ENCODE assay signal across 16 cellular contexts in genomic region chr1:207218512-207219352, GRCh38.
DNase-seq lines count a peak whose midpoint lies in the region; ATAC-seq and TF ChIP-seq lines count a peak whose summit lies in the region.
"Had no signal": no experiment of that assay in that cellular context is flagged by ENCODE, and none has a peak within 500 bp of the region (broad histone marks: within the 10 kb centered on the region; RNA-seq: fewer than 3 reads in every experiment).

No MANE protein-coding gene starts in this region.

- peaks cover 4% of the 10 kb centered on the region for H3K4me1 Mint-ChIP-seq in activated T-helper 17 cell treated with anti-CD3 and anti-CD28 coated beads, Interleukin-2, amount 50 U/mL, for 72 hours
- H3K4me1 Mint-ChIP-seq: brain had no signal

- peaks cover 9% of the 10 kb centered on the region for H3K9me3 Mint-ChIP-seq in activated T-helper 17 cell treated with anti-CD3 and anti-CD28 coated beads, Interleukin-2, amount 50 U/mL, for 72 hours

- peak; percentile 9 for DNase-seq in EH (ENCODE audit: low read depth)
- peak; percentile 36 for DNase-seq in RWPE1 (ENCODE audit: low spot score)
- DNase-seq in erythroblast (lab: John Stamatoyannopoulos, UW): peak; percentile 46 to 51
- no peak for DNase-seq in NCI-H510A (lab: John Stamatoyannopoulos, UW)
- no peak for DNase-seq in NCI-H345 (lab: John Stamatoyannopoulos, UW)
- DNase-seq: activated effector memory CD4-positive, alpha-beta T cell treated with anti-CD3 and anti-CD28 coated beads, Interleukin-2, amount 50 U/mL, for 16 hours; KG1; NCI-H1694 treated with DMSO at 0.1 percent for 48 hours; posterior cingulate gyrus; SW 1271 had no signal

- no peaks in the 10 kb centered on the region for H3K36me3 Mint-ChIP-seq in activated T-helper 17 cell treated with anti-CD3 and anti-CD28 coated beads, Interleukin-2, amount 50 U/mL, for 72 hours (ENCODE audit: low read depth)
- H3K36me3 Mint-ChIP-seq: brain had no signal

- H3K27ac Mint-ChIP-seq in activated T-helper 17 cell treated with anti-CD3 and anti-CD28 coated beads, Interleukin-2, amount 50 U/mL, for 72 hours: no peak overlapping the region
- H3K27ac Mint-ChIP-seq: brain had no signal

- ATAC-seq in activated T-helper 17 cell treated with anti-CD3 and anti-CD28 coated beads, Interleukin-2, amount 50 U/mL, for 72 hours (replicated peaks): no peak
- ATAC-seq in HG02938 (IDR thresholded peaks at IDR 0.05; ENCODE audit: unreplicated experiment): no peak

- peak overlapping the region; percentile 32; the same call in 1 of the 2 replicates for H3K27ac ChIP-seq in RWPE1
- H3K27ac ChIP-seq in skin epidermis: peak overlapping the region in 14 of 21 experiments; percentile 14 to 65 (median 34)
- H3K27ac ChIP-seq: BLaER1, heart right ventricle had no signal

- no peak for TF ChIP-seq POLR2A in erythroblast (IDR thresholded peaks at IDR 0.05; ENCODE audit: low read length)

- no peak for TF ChIP-seq CTCF in RWPE1 (conservative IDR thresholded peaks at IDR 0.05; ENCODE audit: low read depth)

- no peak overlapping the region for H3K4me3 Mint-ChIP-seq in activated T-helper 17 cell treated with anti-CD3 and anti-CD28 coated beads, Interleukin-2, amount 50 U/mL, for 72 hours
- H3K4me3 Mint-ChIP-seq: brain had no signal

- no peak overlapping the region for H3K4me3 ChIP-seq in skin epidermis
- H3K4me3 ChIP-seq: BLaER1, heart right ventricle had no signal

- POLR2A ChIA-PET in RWPE1 (lab: Yijun Ruan, JAX; ENCODE audit: low non-redundant PET): no interaction called here

- peaks cover 4% of the 10 kb centered on the region for H3K27me3 Mint-ChIP-seq in activated T-helper 17 cell treated with anti-CD3 and anti-CD28 coated beads, Interleukin-2, amount 50 U/mL, for 72 hours
- H3K27me3 Mint-ChIP-seq: brain had no signal

- CTCF ChIA-PET in RWPE1 (lab: Yijun Ruan, JAX): interaction anchor here (0.7 kb wide), 1 partner anchor 79 kb away, joined by 3 read pairs; no protein-coding TSS in a partner anchor

Comparison
In these comparisons a context has a peak if more than half of its experiments do, and no peak if none do; other contexts are left out.
1. DNase-seq: peak in EH (single experiment), RWPE1 (single experiment) and erythroblast (2 of 2); none in NCI-H510A (single experiment) and NCI-H345 (single experiment).